Comparison of ENCODE assay signal across 18 cellular contexts in the genomic region with DNA sequence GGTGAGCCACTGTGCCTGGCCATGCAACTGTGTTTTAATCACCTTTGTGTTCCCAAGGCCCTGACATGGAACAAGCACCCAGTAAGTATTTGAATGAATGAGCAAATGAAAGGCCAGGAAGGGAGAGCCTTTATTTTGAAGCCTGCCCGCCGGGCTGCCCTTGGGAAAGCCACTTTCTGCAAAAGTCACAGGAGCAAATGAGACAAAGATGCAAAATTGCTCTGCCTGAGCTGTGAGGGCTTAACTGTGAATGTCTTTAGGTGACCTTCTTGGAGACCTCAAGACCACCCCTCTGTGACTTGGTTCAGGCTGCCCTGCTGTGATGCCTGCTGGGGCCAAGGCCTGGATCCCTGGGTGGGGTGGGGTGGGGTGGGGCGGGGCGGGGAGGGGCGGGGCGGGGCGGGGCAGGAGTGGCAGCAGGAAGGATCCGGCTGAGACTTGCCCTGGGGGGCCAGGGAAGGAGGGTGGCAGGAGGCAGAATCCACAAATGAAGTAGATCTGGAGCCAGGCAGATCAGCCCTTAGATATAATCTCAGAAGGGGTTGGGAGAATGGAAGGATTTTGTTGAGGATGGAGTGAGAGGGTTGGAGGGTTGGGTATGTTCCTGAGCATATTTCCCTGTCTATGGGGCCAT. TPM values are rescaled to one million over a fixed set of nuclear protein-coding genes. Genes with fewer than 3 reads are reported as not detected.
A peak's percentile ranks its signal among the peaks of the same experiment; 100 is the strongest.
DNase-seq lines count a peak whose midpoint lies in the region; ATAC-seq lines count a peak whose summit lies in the region.
"Had no signal": no experiment of that assay in that cellular context is flagged by ENCODE, and none has a peak within 500 bp of the region (broad histone marks: within the 10 kb centered on the region; RNA-seq: fewer than 3 reads in every experiment).

No MANE protein-coding gene starts in this region.

- ATAC-seq in esophagus mucosa (peak; percentile 28), HG03135 (IDR thresholded peaks at IDR 0.05; ENCODE audit: unreplicated experiment) (no peak), HG02840 (IDR thresholded peaks at IDR 0.05; ENCODE audit: low FRiP score, unreplicated experiment) (no peak)

- peak; percentile 41 for DNase-seq in activated effector memory CD4-positive, alpha-beta T cell treated with anti-CD3 and anti-CD28 coated beads, Interleukin-2, amount 50 U/mL, for 16 hours
- DNase-seq in activated effector memory CD4-positive, alpha-beta T cell treated with Interleukin-2 at 50 U/mL for 16 hours, result no peak
- DNase-seq in RPMI7951 (ENCODE audit: low read depth), result peak; percentile 29
- DNase-seq in stimulated activated CD8-positive, alpha-beta memory T cell treated with anti-CD3 and anti-CD28 coated beads, Interleukin-4, amount 100 ng/mL, for 48 hours, result peak; percentile 15
- no peak for DNase-seq in NCI-H1694 (lab: John Stamatoyannopoulos, UW)
- DNase-seq: COR-L47, DMS 273 treated with DMSO at 0.1 percent for 48 hours, GDM1, NCI-H1417, NCI-H1930, NCI-H226, NCI-H524 treated with DMSO at 0.1 percent for 48 hours, OCI-M1, RPMI8226 had no signal

RNA-seq across cellular contexts. Expression of gene RUNX3, which starts 54.0 kb away (rescaled TPM):
- total RNA-seq in RPMI7951 (2014; rRNA removed; shearing (Covaris generic)), result 9.5 and 10.4 TPM in 2 replicates
- total RNA-seq in esophagus mucosa, result 1.6 TPM
- total RNA-seq: A172 had no signal

Comparison
In these comparisons a context has a peak if more than half of its experiments do, and no peak if none do; other contexts are left out.
1. DNase-seq: peak in activated effector memory CD4-positive, alpha-beta T cell treated with anti-CD3 and anti-CD28 coated beads, Interleukin-2, amount 50 U/mL, for 16 hours (single experiment), RPMI7951 (single experiment) and stimulated activated CD8-positive, alpha-beta memory T cell treated with anti-CD3 and anti-CD28 coated beads, Interleukin-4, amount 100 ng/mL, for 48 hours (single experiment); none in activated effector memory CD4-positive, alpha-beta T cell treated with Interleukin-2 at 50 U/mL for 16 hours (single experiment) and NCI-H1694 (single experiment).